8 cellular contexts compared by ENCODE assay signal in the genomic region with DNA sequence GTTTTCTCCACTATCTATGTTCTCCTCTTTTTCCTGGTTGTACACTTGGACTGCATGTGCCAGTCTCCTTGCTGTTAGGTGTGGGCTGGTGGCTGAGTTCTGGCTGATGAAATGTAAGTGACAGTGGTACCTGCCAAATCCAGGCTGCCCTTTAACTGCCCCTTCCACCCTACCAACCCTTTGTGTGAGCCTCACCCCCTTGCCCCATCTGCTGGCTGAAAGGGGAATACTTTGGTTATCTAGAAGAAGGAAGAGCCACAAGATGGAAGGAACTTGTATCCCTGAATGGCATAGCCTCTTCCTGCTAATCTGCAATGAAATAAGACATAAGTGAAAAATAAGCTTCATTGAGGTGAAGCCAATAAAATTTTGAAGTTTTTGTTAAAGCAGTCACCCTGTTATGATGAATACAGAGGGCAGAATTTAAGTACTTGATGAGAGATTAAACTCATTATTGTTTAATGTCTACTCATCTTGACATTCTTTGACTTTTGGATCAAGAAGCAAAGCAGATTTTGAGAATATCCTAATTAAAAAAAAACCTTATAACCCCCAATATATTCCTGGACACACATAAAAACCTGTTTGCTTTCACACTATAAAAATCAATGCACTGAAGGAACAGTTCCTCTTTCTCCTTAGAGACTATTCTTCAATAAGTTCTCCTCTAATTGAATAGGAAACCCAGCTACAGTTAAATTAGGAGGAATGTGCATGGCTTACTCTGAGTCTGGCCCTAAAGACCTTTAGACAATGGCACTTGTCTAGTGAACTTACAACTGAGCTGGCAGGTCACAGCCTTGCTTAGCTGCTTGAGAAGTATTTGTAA.
DNase-seq lines count a peak whose midpoint lies in the region; ATAC-seq and TF ChIP-seq lines count a peak whose summit lies in the region.

No MANE protein-coding gene starts in this region.

- H3K4me1 ChIP-seq in PC-3 (ENCODE audit: insufficient read depth, low read length) (no peaks in the 10 kb centered on the region), liver (ENCODE audit: control insufficient read depth in 4 of 4, insufficient read depth in 4 of 4, low read length in 3 of 4) (peaks cover 0 to 3% (median 0%) of the 10 kb centered on the region in 4 donors), neuronal stem cell (ENCODE audit: control insufficient read depth in 2 of 2, insufficient read depth in 1 of 2, low read depth in 1 of 2, low read length in 2 of 2) (no peaks in the 10 kb centered on the region)

- H2BK5ac ChIP-seq in neuronal stem cell (ENCODE audit: low read length) = no peak overlapping the region

- H2AK5ac ChIP-seq in neuronal stem cell (ENCODE audit: low read depth, low read length) = no peak overlapping the region

- H4K8ac ChIP-seq in neuronal stem cell (ENCODE audit: low read depth, low read length) = no peak overlapping the region

- CTCF ChIA-PET in PC-3 (lab: Charles Lee) = interaction anchor here (0.6 kb wide), 2 partner anchors 239 to 1026 kb away, joined by 4 read pairs; no protein-coding TSS in a partner anchor

- H3F3A ChIP-seq in PC-3 (ENCODE audit: low read length, unreplicated experiment) = no peaks in the 10 kb centered on the region

- H3K4me3 ChIP-seq in PC-3 (ENCODE audit: low read length) (no peak overlapping the region), liver (ENCODE audit: low read depth in 1 of 3, low read length in 3 of 3) (no peak overlapping the region), neuronal stem cell (ENCODE audit: low read length in 2 of 2) (no peak overlapping the region)

- TF ChIP-seq CTCF in GM12801 (IDR thresholded peaks at IDR 0.05; ENCODE audit: extremely low read depth, insufficient read length) = peak; percentile 3
- peak; percentile 87 for TF ChIP-seq CTCF in PC-3 (conservative IDR thresholded peaks at IDR 0.05; ENCODE audit: low read depth, low read length)
- TF ChIP-seq CTCF in liver (IDR thresholded peaks at IDR 0.05; ENCODE audit: low read depth, low read length, missing input control) = peak; percentile 69

- ATAC-seq in HG03520 (IDR thresholded peaks at IDR 0.05; ENCODE audit: unreplicated experiment) = peak; percentile 23
- ATAC-seq in PC-3 = peak; percentile 71
- no peak for ATAC-seq in HG03378 (IDR thresholded peaks at IDR 0.05; ENCODE audit: unreplicated experiment)

- peak; percentile 76 for DNase-seq in PC-3
- DNase-seq in amniotic epithelial cell (ENCODE audit: low read depth) = peak; percentile 14
- no peak for DNase-seq in neuronal stem cell (ENCODE audit: low spot score)
- DNase-seq in kidney glomerular epithelial cell (lab: John Stamatoyannopoulos, UW) = no peak

- no peak overlapping the region for H3K9ac ChIP-seq in PC-3 (ENCODE audit: low read length)
- no peak overlapping the region for H3K9ac ChIP-seq in liver (ENCODE audit: low read depth in 1 of 2, low read length in 2 of 2)
- no peak overlapping the region for H3K9ac ChIP-seq in neuronal stem cell (ENCODE audit: low read depth, low read length, poor library complexity)

- no peak overlapping the region for H3K27ac ChIP-seq in PC-3 (ENCODE audit: low read length)
- H3K27ac ChIP-seq in liver (ENCODE audit: low read depth in 1 of 2, low read length in 2 of 2) = no peak overlapping the region
- H3K27ac ChIP-seq in neuronal stem cell (replicated peaks; ENCODE audit: low read length) = no peak overlapping the region

- TF ChIP-seq RAD21 in liver (IDR thresholded peaks at IDR 0.05) = peak; percentile 94 to 99

- no peak overlapping the region for H2BK15ac ChIP-seq in neuronal stem cell (ENCODE audit: low read length)

- no peak overlapping the region for H3K4ac ChIP-seq in neuronal stem cell (ENCODE audit: low read length)

- H3K4me2 ChIP-seq in PC-3 (ENCODE audit: low read length) = no peak overlapping the region
- no peak overlapping the region for H3K4me2 ChIP-seq in neuronal stem cell (ENCODE audit: insufficient read depth, low read length, poor library complexity, severe bottlenecking)

- no peak overlapping the region for H3K23ac ChIP-seq in neuronal stem cell (ENCODE audit: low read depth, low read length, poor library complexity)

- no peaks in the 10 kb centered on the region for H3K9me2 ChIP-seq in PC-3 (replicated peaks; ENCODE audit: low read length)

- no peaks in the 10 kb centered on the region for H3K79me2 ChIP-seq in PC-3 (ENCODE audit: low read length)

- no peak overlapping the region for H2BK120ac ChIP-seq in neuronal stem cell (ENCODE audit: low read depth, low read length)

- no TSS peak for BruUV-seq in PC-3 (replicated peaks; lab: Mats Ljungman, UMichigan)

- H2AFZ ChIP-seq in PC-3 (ENCODE audit: low read length) = no peak overlapping the region
- H2AFZ ChIP-seq in neuronal stem cell (ENCODE audit: low read length) = no peak overlapping the region

- intact Hi-C loops in PC-3 (cut with micrococcal nuclease) = loop anchor here (1.0 to 5.0 kb wide), 3 partner anchors 246 to 1025 kb away; no protein-coding TSS in a partner anchor

- H3K9me3 ChIP-seq in PC-3 (ENCODE audit: low read length) (no peaks in the 10 kb centered on the region), liver (ENCODE audit: control insufficient read depth in 4 of 4, low read length in 3 of 4) (no peaks in the 10 kb centered on the region), neuronal stem cell (replicated peaks in 1 of 2; ENCODE audit: control insufficient read depth in 2 of 2, insufficient read depth in 1 of 2, low read depth in 1 of 2, low read length in 2 of 2) (no peaks in the 10 kb centered on the region)

- H3K18ac ChIP-seq in neuronal stem cell (ENCODE audit: low read length) = no peak overlapping the region

- POLR2A ChIA-PET in PC-3 (lab: Charles Lee; ENCODE audit: unreplicated experiment) = interaction anchor here (0.5 to 1.3 kb wide), 3 partner anchors 23 to 263 kb away, joined by 3 to 5 read pairs (median 3); partner anchors contain the start of gene BTG1

- H3K27me3 ChIP-seq in PC-3 (ENCODE audit: low read length) (no peaks in the 10 kb centered on the region), liver (ENCODE audit: control insufficient read depth in 4 of 4, insufficient read depth in 4 of 4, low read length in 3 of 4) (no peaks in the 10 kb centered on the region), neuronal stem cell (ENCODE audit: control insufficient read depth in 3 of 3, insufficient read depth in 3 of 3, low read depth in 1 of 3, low read length in 3 of 3) (no peaks in the 10 kb centered on the region)

- H3K14ac ChIP-seq in neuronal stem cell (ENCODE audit: low read length) = no peak overlapping the region

- no peaks in the 10 kb centered on the region for H3K36me3 ChIP-seq in PC-3 (ENCODE audit: low read depth, low read length)
- no peaks in the 10 kb centered on the region for H3K36me3 ChIP-seq in liver (ENCODE audit: control insufficient read depth in 4 of 4, insufficient read depth in 3 of 4, low read depth in 1 of 4, low read length in 3 of 4)
- no peaks in the 10 kb centered on the region for H3K36me3 ChIP-seq in neuronal stem cell (replicated peaks in 1 of 2; ENCODE audit: control insufficient read depth in 2 of 2, insufficient read depth in 2 of 2, low read length in 2 of 2)

- no peak overlapping the region for H2BK12ac ChIP-seq in neuronal stem cell (ENCODE audit: low read length)

- no peaks in the 10 kb centered on the region for H4K20me1 ChIP-seq in PC-3 (ENCODE audit: low read length)

- no peak overlapping the region for H4K91ac ChIP-seq in neuronal stem cell (ENCODE audit: low read depth, low read length, poor library complexity)

- H3K79me1 ChIP-seq in neuronal stem cell (ENCODE audit: low read depth, low read length) = no peaks in the 10 kb centered on the region

TF ChIP-seq in liver, 16 proteins besides CTCF, POLR2A, EP300 and RAD21:
- TF ChIP-seq RXRA (IDR thresholded peaks at IDR 0.05) = peak; percentile 70 to 76
- peak; percentile 25 for TF ChIP-seq ATF3 (IDR thresholded peaks at IDR 0.05)
- no peak for TF ChIP-seq HNF4G (IDR thresholded peaks at IDR 0.05)
- TF ChIP-seq HNF4A (conservative IDR thresholded peaks at IDR 0.05) = peak; percentile 52 to 62
- no peak for TF ChIP-seq GABPA (IDR thresholded peaks at IDR 0.05 in 1 of 2, conservative IDR thresholded peaks at IDR 0.05 in 1 of 2)
- no peak for TF ChIP-seq EGR1 (IDR thresholded peaks at IDR 0.05; ENCODE audit: low read depth in 2 of 2)
- peak in 1 of 2 donors; percentile 17 for TF ChIP-seq JUND (IDR thresholded peaks at IDR 0.05)
- TF ChIP-seq YY1 (IDR thresholded peaks at IDR 0.05) = no peak
- TF ChIP-seq NR2F2 (IDR thresholded peaks at IDR 0.05) = no peak

Comparison
In these comparisons a context has a peak if more than half of its experiments do, and no peak if none do; other contexts are left out.
1. CTCF ChIP-seq: peak in every context shown above with its lines; median percentile 87 in PC-3; 69 in liver; 3 in GM12801.
2. DNase-seq: peak in PC-3 (single experiment) and amniotic epithelial cell (single experiment); none in neuronal stem cell (single experiment) and kidney glomerular epithelial cell (single experiment).